Comparison of ENCODE assay signal across 30 cellular contexts in the genomic region with DNA sequence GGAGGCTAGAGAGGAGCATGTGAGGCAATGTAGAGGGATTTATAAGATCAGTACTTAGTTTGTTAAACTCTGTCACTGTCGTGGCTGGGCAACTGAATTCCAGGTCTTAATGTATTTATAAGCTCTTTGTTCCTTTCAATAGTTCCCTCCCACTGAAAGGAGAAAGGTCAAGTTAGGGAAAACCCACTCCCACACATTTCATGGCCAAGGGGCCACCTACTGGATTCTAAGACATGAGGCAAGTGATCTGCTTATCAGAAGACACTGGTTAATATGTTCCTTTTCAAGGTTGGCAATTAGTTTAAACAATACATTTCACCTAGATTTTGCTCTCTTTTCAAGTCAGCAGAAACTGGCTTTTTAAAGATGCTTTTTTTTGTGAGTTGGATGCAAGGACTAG. TPM values are rescaled to one million over a fixed set of nuclear protein-coding genes. Genes with fewer than 3 reads are reported as not detected.
"Had no signal": no experiment of that assay in that cellular context is flagged by ENCODE, and none has a peak within 500 bp of the region (broad histone marks: within the 10 kb centered on the region; RNA-seq: fewer than 3 reads in every experiment).

No MANE protein-coding gene starts in this region.

- H3K4me1 ChIP-seq: esophagus squamous epithelium, heart right ventricle, lower lobe of right lung, psoas muscle, spleen, tibial artery had no signal

- H3K4me1 Mint-ChIP-seq: natural killer cell; stimulated activated memory B cell treated with anti-CD40 and anti-IgM and Interleukin-4, amounts not matched to agents 10 μg/mL and 1 μg/mL and 100 μg/mL, for 72 hours had no signal

- H3K9me3 ChIP-seq: lower lobe of right lung, psoas muscle, testis, tibial artery had no signal

- FAIRE-seq: keratinocyte had no signal

- H3K27me3 Mint-ChIP-seq: type B pancreatic cell had no signal

- DNase-seq: dermis blood vessel endothelial cell; effector memory CD4-positive, alpha-beta T cell; erythroblast; esophagus squamous epithelium; foreskin melanocyte; glutamatergic neuron; heart right ventricle; hypothalamus; left ventricle myocardium superior; lower lobe of right lung; natural killer cell; posterior cingulate gyrus; psoas muscle; right cardiac atrium; spleen; stimulated activated CD4-positive, alpha-beta T cell treated with anti-CD3 and anti-CD28 coated beads, Interleukin-4, amount 100 ng/mL, for 4 hours; stimulated activated naive CD8-positive, alpha-beta T cell treated with anti-CD3 and anti-CD28 coated beads, Interleukin-15, Interleukin-2, amounts not matched to agents 100 U/mL and 50 U/mL, for 24 hours; substantia nigra; testis; tibial artery had no signal

- ATAC-seq: heart right ventricle; left ventricle myocardium superior; lower lobe of right lung; natural killer cell; psoas muscle; right cardiac atrium; stimulated activated memory B cell treated with anti-CD40 and anti-IgM and Interleukin-4, amounts not matched to agents 10 μg/mL and 1 μg/mL and 100 μg/mL, for 72 hours; stimulated activated naive CD8-positive, alpha-beta T cell treated with anti-CD3 and anti-CD28 coated beads, Interleukin-15, Interleukin-2, amounts not matched to agents 100 U/mL and 50 U/mL, for 24 hours had no signal

- H3K27ac ChIP-seq: coronary artery, esophagus squamous epithelium, heart right ventricle, lower lobe of right lung, psoas muscle, skin epidermis, spleen, testis, tibial artery had no signal

- H3K9me3 Mint-ChIP-seq: natural killer cell had no signal

- H3K27me3 ChIP-seq: esophagus squamous epithelium, heart right ventricle, spleen, testis, tibial artery had no signal

- H3K36me3 Mint-ChIP-seq: natural killer cell; stimulated activated memory B cell treated with anti-CD40 and anti-IgM and Interleukin-4, amounts not matched to agents 10 μg/mL and 1 μg/mL and 100 μg/mL, for 72 hours; type B pancreatic cell had no signal

- H3K36me3 ChIP-seq: esophagus squamous epithelium, heart right ventricle, lower lobe of right lung, spleen, tibial artery had no signal

- H3K4me3 ChIP-seq: coronary artery, esophagus squamous epithelium, heart right ventricle, lower lobe of right lung, psoas muscle, skin epidermis, spleen, testis, tibial artery had no signal

- H3K27ac Mint-ChIP-seq: natural killer cell; stimulated activated memory B cell treated with anti-CD40 and anti-IgM and Interleukin-4, amounts not matched to agents 10 μg/mL and 1 μg/mL and 100 μg/mL, for 72 hours; type B pancreatic cell had no signal

- H3K4me3 Mint-ChIP-seq: natural killer cell; stimulated activated memory B cell treated with anti-CD40 and anti-IgM and Interleukin-4, amounts not matched to agents 10 μg/mL and 1 μg/mL and 100 μg/mL, for 72 hours; type B pancreatic cell had no signal

RNA-seq across cellular contexts. Expression of a gene that starts 5.4 kb away (rescaled TPM):
- total RNA-seq: dermis blood vessel endothelial cell, esophagus squamous epithelium, heart right ventricle, left ventricle myocardium superior, lower lobe of right lung, mononuclear cell, natural killer cell, osteocyte, psoas muscle, renal cortical epithelial cell, right cardiac atrium, spleen, testis, urinary bladder had no signal
- polyA plus RNA-seq: heart right ventricle, keratinocyte, neural cell, psoas muscle, right cardiac atrium, spleen, urinary bladder had no signal

RNA-seq across cellular contexts. Expression of a gene that starts 42.4 kb away (rescaled TPM):
- total RNA-seq: dermis blood vessel endothelial cell, heart right ventricle, left ventricle myocardium superior, mononuclear cell, natural killer cell, osteocyte, right cardiac atrium, spleen, urinary bladder had no signal
- polyA plus RNA-seq: heart right ventricle, keratinocyte, neural cell had no signal
